2 cellular contexts compared by ENCODE assay signal in genomic region chr11:72303179-72303578, GRCh38.
TF ChIP-seq lines count a peak whose summit lies in the region.

No MANE protein-coding gene starts in this region.

TF ChIP-seq in HEK293, 187 proteins besides CTCF, POLR2A, EP300 and RAD21 (continued from another document):
- TF ChIP-seq ZIC2 (tag by site-specific recombination; IDR thresholded peaks at IDR 0.05) (0 out of 2 replicates have a peak, but pooled peaks have one; percentile 7), ZSCAN23 (tag by site-specific recombination; IDR thresholded peaks at IDR 0.05) (no peak)

TF ChIP-seq in H1, 55 proteins besides CTCF, POLR2A, EP300 and RAD21 (continued from another document):
- TF ChIP-seq E2F6 (IDR thresholded peaks at IDR 0.05): no peak
- no peak for TF ChIP-seq RNF2 (IDR thresholded peaks at IDR 0.05; ENCODE audit: borderline replicate concordance, low read depth, low read length, missing control alignments, poor library complexity, severe bottlenecking)
- no peak for TF ChIP-seq CEBPB (IDR thresholded peaks at IDR 0.05; ENCODE audit: low read depth, low read length)
- no peak for TF ChIP-seq CTBP2 (IDR thresholded peaks at IDR 0.05; ENCODE audit: borderline replicate concordance, insufficient read depth, insufficient read length, low read length)
- no peak for TF ChIP-seq TBP (IDR thresholded peaks at IDR 0.05; ENCODE audit: low read depth, low read length)
- TF ChIP-seq POU5F1 (IDR thresholded peaks at IDR 0.05; ENCODE audit: low read depth, low read length): no peak
- TF ChIP-seq SRF (IDR thresholded peaks at IDR 0.05; ENCODE audit: low read depth, low read length): no peak
- TF ChIP-seq HDAC6 (IDR thresholded peaks at IDR 0.05; ENCODE audit: low read depth, low read length): no peak
- no peak for TF ChIP-seq TEAD4 (IDR thresholded peaks at IDR 0.05; ENCODE audit: low read depth, low read length)
- no peak for TF ChIP-seq BACH1 (IDR thresholded peaks at IDR 0.05; ENCODE audit: low read length)
- TF ChIP-seq JUND (IDR thresholded peaks at IDR 0.05; ENCODE audit: low read length): no peak
- no peak for TF ChIP-seq SP2 (IDR thresholded peaks at IDR 0.05; ENCODE audit: low read length)
- TF ChIP-seq SIN3A (conservative IDR thresholded peaks at IDR 0.05 in 1 of 2, IDR thresholded peaks at IDR 0.05 in 1 of 2; ENCODE audit: low read depth in 1 of 2, low read length in 2 of 2): no peak
- TF ChIP-seq FOSL1 (IDR thresholded peaks at IDR 0.05; ENCODE audit: insufficient read depth, low read depth, low read length): no peak
- no peak for TF ChIP-seq ATF3 (IDR thresholded peaks at IDR 0.05; ENCODE audit: insufficient read depth, low read depth, low read length)
- TF ChIP-seq RXRA (IDR thresholded peaks at IDR 0.05; ENCODE audit: insufficient read depth, low read depth, low read length): no peak
- no peak for TF ChIP-seq SP4 (IDR thresholded peaks at IDR 0.05; ENCODE audit: low read length)
- TF ChIP-seq TCF12 (IDR thresholded peaks at IDR 0.05; ENCODE audit: low read depth, low read length): no peak
